8 cellular contexts compared by ENCODE assay signal in the genomic region with DNA sequence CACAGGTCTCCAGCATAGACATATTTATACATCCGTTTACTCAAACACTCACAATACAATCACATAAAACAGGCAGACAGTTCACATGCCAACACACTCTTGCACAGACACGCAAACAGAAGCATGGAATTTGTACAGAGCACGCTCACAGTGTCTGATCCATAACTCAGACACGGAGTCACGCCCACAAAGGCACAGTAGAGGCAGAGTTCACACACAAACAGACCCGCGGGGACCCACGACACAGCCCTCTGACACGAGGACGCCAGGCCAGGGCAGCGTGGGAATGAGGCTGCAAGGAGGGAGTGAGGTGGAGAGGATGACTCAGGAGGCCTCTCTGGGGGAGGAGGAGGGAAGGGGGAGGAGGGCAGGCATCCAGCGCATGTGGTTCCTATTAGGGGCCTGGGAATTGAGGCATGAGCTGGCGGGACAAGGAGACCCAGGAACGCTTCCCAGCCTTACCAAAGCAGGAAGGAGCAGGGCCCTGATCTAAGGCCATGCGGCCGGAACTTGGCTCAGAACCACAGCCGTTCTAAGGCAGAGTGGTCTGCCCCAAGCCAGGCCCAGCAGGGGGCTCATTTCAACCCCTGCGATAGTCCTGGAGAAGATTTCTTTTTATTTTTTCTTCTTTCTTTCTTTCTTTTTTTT. TPM values are rescaled to one million over a fixed set of nuclear protein-coding genes. Genes with fewer than 3 reads are reported as not detected.
DNase-seq lines count a peak whose midpoint lies in the region; ATAC-seq and TF ChIP-seq lines count a peak whose summit lies in the region.

No MANE protein-coding gene starts in this region.

- H3K9me3 ChIP-seq in Caco-2: no peaks in the 10 kb centered on the region

- POLR2A ChIA-PET in Caco-2 (lab: Charles Lee): interaction anchor here (0.6 kb wide), 1 partner anchor 326 kb away, joined by 4 read pairs; a partner anchor contains a TSS

- CTCF ChIA-PET in Caco-2 (lab: Charles Lee): no interaction called here

- peaks cover 6% of the 10 kb centered on the region; the same call in 1 of the 2 replicates for H3K36me3 Mint-ChIP-seq in HFFc6 (ENCODE audit: low read depth)
- no peaks in the 10 kb centered on the region for H3K36me3 Mint-ChIP-seq in Caco-2 (ENCODE audit: insufficient read depth, unreplicated experiment)

- H3K4me3 Mint-ChIP-seq in HFFc6: peak overlapping the region; percentile 68
- no peak overlapping the region for H3K4me3 Mint-ChIP-seq in Caco-2 (ENCODE audit: unreplicated experiment)

- BruUV-seq in Caco-2 (replicated peaks; lab: Mats Ljungman, UMichigan): no TSS peak

- no peak for ATAC-seq in GM19395 (IDR thresholded peaks at IDR 0.05; ENCODE audit: unreplicated experiment)
- ATAC-seq in GM18511 (IDR thresholded peaks at IDR 0.05; ENCODE audit: unreplicated experiment): no peak
- ATAC-seq in HG02763 (IDR thresholded peaks at IDR 0.05; ENCODE audit: unreplicated experiment): no peak

- H3K4me1 Mint-ChIP-seq in HFFc6 (ENCODE audit: low read depth) (peaks cover 33% of the 10 kb centered on the region), Caco-2 (ENCODE audit: low read depth, unreplicated experiment) (peaks cover 9% of the 10 kb centered on the region)

- peak; percentile 97 for DNase-seq in HFFc6
- peak; percentile 99 for DNase-seq in brain pericyte (ENCODE audit: low read depth, low spot score)
- peak; percentile 96 for DNase-seq in iris pigment epithelial cell (ENCODE audit: low read depth)
- DNase-seq in smooth muscle cell of the brain vasculature (ENCODE audit: low read depth, low spot score): peak; percentile 98
- DNase-seq in Caco-2: no peak

- peaks cover 7% of the 10 kb centered on the region for H3K27me3 Mint-ChIP-seq in HFFc6 (ENCODE audit: insufficient read depth)
- peaks cover 9% of the 10 kb centered on the region for H3K27me3 Mint-ChIP-seq in Caco-2 (ENCODE audit: insufficient read depth, unreplicated experiment)

- no peaks in the 10 kb centered on the region for H3K4me1 ChIP-seq in Caco-2

- H3K4me3 ChIP-seq in Caco-2 (ENCODE audit: low read depth, low read length): no peak overlapping the region

- TF ChIP-seq CTCF in HFFc6 (IDR thresholded peaks at IDR 0.05): peak; percentile 63
- TF ChIP-seq CTCF in Caco-2 (IDR thresholded peaks at IDR 0.05; ENCODE audit: insufficient read depth in 1 of 2, low read depth in 1 of 2, low read length in 1 of 2, severe bottlenecking in 1 of 2, unreplicated experiment in 1 of 2): no peak

- peak overlapping the region; percentile 98 for H3K27ac Mint-ChIP-seq in HFFc6
- no peak overlapping the region for H3K27ac Mint-ChIP-seq in Caco-2 (ENCODE audit: unreplicated experiment)

- no peaks in the 10 kb centered on the region for H3K36me3 ChIP-seq in Caco-2 (ENCODE audit: control insufficient read depth, insufficient read depth, low read length)

- H3K9me3 Mint-ChIP-seq in HFFc6 (peaks cover 17% of the 10 kb centered on the region; the same call in 1 of the 2 replicates), Caco-2 (ENCODE audit: unreplicated experiment) (peaks cover 10% of the 10 kb centered on the region)

- H3K27me3 ChIP-seq in Caco-2 (replicated peaks; ENCODE audit: control insufficient read depth, insufficient read depth, low read length): no peaks in the 10 kb centered on the region

- intact Hi-C loops in Caco-2 (cut with micrococcal nuclease; ENCODE audit: unreplicated experiment): no loop called here

RNA-seq across cellular contexts. Expression of a gene that starts 9.1 kb away (rescaled TPM):
- 1 to 10 TPM; 1.9 to 7.0 (median 6.3) TPM for total RNA-seq in HFFc6 (2021; fragmentation: NEBNext Ultra II Directional; extraction: Animal tissue kit (Norgen Biotek cat#: 25700))
- 0.30 and 0.34 TPM in 2 replicates for total RNA-seq in Caco-2 (2022)

Comparison
In these comparisons a context has a peak if more than half of its experiments do, and no peak if none do; other contexts are left out.
1. DNase-seq: peak in HFFc6 (single experiment), brain pericyte (single experiment), iris pigment epithelial cell (single experiment) and smooth muscle cell of the brain vasculature (single experiment); none in Caco-2 (0 of 2).